In the genomic region with DNA sequence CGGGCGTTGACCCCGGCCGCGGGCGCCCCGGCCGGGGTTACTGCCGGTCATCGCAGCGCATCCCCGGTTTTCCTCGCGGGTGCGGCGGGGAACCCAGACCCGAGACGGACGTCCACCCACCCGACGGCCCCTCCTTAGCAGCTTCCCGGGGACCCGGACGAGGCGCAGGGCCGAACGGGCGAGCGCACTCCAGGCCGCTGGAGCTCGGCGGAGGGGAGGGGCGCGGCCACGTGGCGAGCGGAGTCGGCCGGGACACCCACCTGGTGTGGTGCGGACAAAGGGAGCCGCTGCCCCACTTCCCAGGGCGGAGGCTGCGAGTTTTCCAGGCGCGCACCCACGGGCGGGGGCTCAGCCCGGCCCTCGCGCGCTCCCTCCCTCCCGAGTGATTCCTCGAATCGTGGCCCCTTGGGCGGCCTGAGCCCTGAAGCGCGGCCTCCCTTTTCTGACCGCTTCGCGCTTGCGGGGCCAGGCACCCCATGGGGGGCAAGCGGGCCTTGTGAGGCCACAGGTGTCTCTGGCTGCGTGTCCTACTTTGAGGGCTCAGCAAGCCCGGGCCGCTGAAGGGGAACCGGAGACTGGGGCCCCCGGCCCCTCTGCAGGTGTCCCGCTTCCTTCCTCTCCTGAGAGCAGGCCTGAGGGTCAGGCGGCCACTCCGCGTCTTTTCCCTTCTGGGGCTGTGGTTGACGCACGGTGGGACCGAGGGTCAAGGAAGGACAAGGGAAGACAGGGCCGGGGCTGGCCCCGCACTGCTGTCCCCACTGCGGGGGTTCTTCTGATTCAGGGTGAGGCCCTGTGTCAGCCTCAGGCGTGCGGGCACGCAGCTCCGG, we compare ENCODE assay signal across 8 cellular contexts. TPM values are rescaled to one million over a fixed set of nuclear protein-coding genes. Genes with fewer than 3 reads are reported as not detected.
DNase-seq lines count a peak whose midpoint lies in the region; ATAC-seq and TF ChIP-seq lines count a peak whose summit lies in the region.

No MANE protein-coding gene starts in this region.

- H3K27ac Mint-ChIP-seq in activated CD8-positive, alpha-beta T cell treated with anti-CD3 and anti-CD28 coated beads, Interleukin-2, amount 10 ng/mL, durations not matched to agents 7 days and 5 days = peak overlapping the region; percentile 90

- H3K4me3 Mint-ChIP-seq in activated CD8-positive, alpha-beta T cell treated with anti-CD3 and anti-CD28 coated beads, Interleukin-2, amount 10 ng/mL, durations not matched to agents 7 days and 5 days = peak overlapping the region; percentile 83

- DNase-seq in CD1c-positive myeloid dendritic cell (ENCODE audit: extremely low spot score) (peak; percentile 13), heart right ventricle (no peak), skeletal muscle cell (ENCODE audit: low read depth) (no peak), glomerular visceral epithelial cell (ENCODE audit: extremely low spot score) (no peak), NCI-H446 treated with DMSO at 0.1 percent for 48 hours (lab: John Stamatoyannopoulos, UW) (no peak)
- DNase-seq in activated CD8-positive, alpha-beta T cell treated with anti-CD3 and anti-CD28 coated beads, Interleukin-2, amount 10 ng/mL, durations not matched to agents 7 days and 5 days = peak; percentile 38

- no peaks in the 10 kb centered on the region for H3K9me3 ChIP-seq in heart right ventricle

- 23 to 24% methylated on average over 69 to 81 of the region's 81 CpGs for WGBS in heart right ventricle, 2 donors

- peaks cover 13 to 53% (median 37%) of the 10 kb centered on the region in 9 donors for H3K4me1 ChIP-seq in heart right ventricle

- H3K36me3 ChIP-seq in heart right ventricle = peaks cover 0 to 22% (median 6%) of the 10 kb centered on the region in 9 donors

- H3K36me3 Mint-ChIP-seq in activated CD8-positive, alpha-beta T cell treated with anti-CD3 and anti-CD28 coated beads, Interleukin-2, amount 10 ng/mL, durations not matched to agents 7 days and 5 days (ENCODE audit: low read depth) = peaks cover 19% of the 10 kb centered on the region

- CTCF ChIA-PET in activated CD8-positive, alpha-beta T cell treated with anti-CD3 and anti-CD28 coated beads, Interleukin-2, amount 10 ng/mL, durations not matched to agents 7 days and 5 days (lab: Charles Lee) = interaction anchor here (0.7 to 1.4 kb wide), 4 partner anchors 23 to 68 kb away, joined by 3 to 6 read pairs (median 3); partner anchors contain the start of gene RAC3

- H3K9me3 Mint-ChIP-seq in activated CD8-positive, alpha-beta T cell treated with anti-CD3 and anti-CD28 coated beads, Interleukin-2, amount 10 ng/mL, durations not matched to agents 7 days and 5 days (ENCODE audit: insufficient read depth) = no peaks in the 10 kb centered on the region

- peak overlapping the region; percentile 33 to 93 (median 86) for H3K4me3 ChIP-seq in heart right ventricle
- peak overlapping the region; percentile 54 for H3K4me3 ChIP-seq in skeletal muscle cell (ENCODE audit: low read depth, low read length)

- peak overlapping the region; percentile 89 to 100 (median 95) for H3K27ac ChIP-seq in heart right ventricle

- peaks cover 28% of the 10 kb centered on the region for H3K4me1 Mint-ChIP-seq in activated CD8-positive, alpha-beta T cell treated with anti-CD3 and anti-CD28 coated beads, Interleukin-2, amount 10 ng/mL, durations not matched to agents 7 days and 5 days (ENCODE audit: low read depth)

- no peaks in the 10 kb centered on the region for H3K27me3 Mint-ChIP-seq in activated CD8-positive, alpha-beta T cell treated with anti-CD3 and anti-CD28 coated beads, Interleukin-2, amount 10 ng/mL, durations not matched to agents 7 days and 5 days (ENCODE audit: low read depth)

- ATAC-seq in GM19372 (IDR thresholded peaks at IDR 0.05; ENCODE audit: low read depth, unreplicated experiment) = peak; percentile 4
- ATAC-seq in HG03439 (IDR thresholded peaks at IDR 0.05; ENCODE audit: unreplicated experiment) = peak; percentile 21
- ATAC-seq in activated CD8-positive, alpha-beta T cell treated with anti-CD3 and anti-CD28 coated beads, Interleukin-2, amount 10 ng/mL, durations not matched to agents 7 days and 5 days = peak; percentile 6
- peak in 6 of 8 donors; percentile 1 to 4 (median 2) for ATAC-seq in heart right ventricle

- no peak for TF ChIP-seq CTCF in heart right ventricle (IDR thresholded peaks at IDR 0.05)

- intact Hi-C loops in heart right ventricle (cut with DNase I) = loop anchor here in 4 of 10 donors (1.0 to 5.0 kb wide), 3 partner anchors 47 to 62 kb away; partner anchors contain the start of genes DCXR (in 3 of the 4), GPS1 (in 1 of the 4) and RFNG (in 1 of the 4)

- H3K27me3 ChIP-seq in heart right ventricle = no peaks in the 10 kb centered on the region

- POLR2A ChIA-PET in activated CD8-positive, alpha-beta T cell treated with anti-CD3 and anti-CD28 coated beads, Interleukin-2, amount 10 ng/mL, durations not matched to agents 7 days and 5 days (lab: Charles Lee) = interaction anchor here (1.2 to 1.6 kb wide), 4 partner anchors 8 to 68 kb away, joined by 3 to 8 read pairs (median 6); partner anchors contain the start of gene RAC3

RNA-seq across cellular contexts. Expression of gene FASN, which starts 1.1 kb away (rescaled TPM):
- total RNA-seq in activated CD8-positive, alpha-beta T cell treated with anti-CD3 and anti-CD28 coated beads, Interleukin-2, amount 10 ng/mL, durations not matched to agents 7 days and 5 days = 100 to 1,000 TPM; 255 to 261 TPM
- 10 to 100 TPM in 8 of 10 donors, 1 to 10 TPM in 2; 9.0 to 62.4 (median 17.9) TPM for total RNA-seq in heart right ventricle
- polyA plus RNA-seq in heart right ventricle = 10 to 100 TPM; 34.4 to 58.4 TPM

RNA-seq across cellular contexts. Expression of gene DUS1L, which starts 33.5 kb away (rescaled TPM):
- total RNA-seq in activated CD8-positive, alpha-beta T cell treated with anti-CD3 and anti-CD28 coated beads, Interleukin-2, amount 10 ng/mL, durations not matched to agents 7 days and 5 days = 100 to 1,000 TPM; 126 to 127 TPM
- total RNA-seq in heart right ventricle = 10 to 100 TPM; 34.1 to 96.4 (median 43.1) TPM
- 100 to 1,000 TPM in 1 of 2 donors, 10 to 100 TPM in 1; 85.2 to 191 TPM for polyA plus RNA-seq in heart right ventricle

RNA-seq across cellular contexts. Expression of gene GPS1, which starts 47.5 kb away (rescaled TPM):
- total RNA-seq in activated CD8-positive, alpha-beta T cell treated with anti-CD3 and anti-CD28 coated beads, Interleukin-2, amount 10 ng/mL, durations not matched to agents 7 days and 5 days = 100 to 1,000 TPM in 1 of 2 experiments, 10 to 100 TPM in 1; 97.6 to 104 TPM
- total RNA-seq in heart right ventricle = 10 to 100 TPM; 68.9 to 96.6 (median 80.6) TPM
- 100 to 1,000 TPM; 102 to 183 TPM for polyA plus RNA-seq in heart right ventricle

RNA-seq across cellular contexts. Expression of gene RFNG, which starts 47.5 kb away (rescaled TPM):
- total RNA-seq in activated CD8-positive, alpha-beta T cell treated with anti-CD3 and anti-CD28 coated beads, Interleukin-2, amount 10 ng/mL, durations not matched to agents 7 days and 5 days = 10 to 100 TPM; 19.4 to 20.8 TPM
- 10 to 100 TPM; 13.9 to 24.9 (median 18.9) TPM for total RNA-seq in heart right ventricle
- polyA plus RNA-seq in heart right ventricle = 10 to 100 TPM; 29.3 to 30.1 TPM

Comparison
In these comparisons a context has a peak if more than half of its experiments do, and no peak if none do; other contexts are left out.
1. DNase-seq: peak in CD1c-positive myeloid dendritic cell (single experiment) and activated CD8-positive, alpha-beta T cell treated with anti-CD3 and anti-CD28 coated beads, Interleukin-2, amount 10 ng/mL, durations not matched to agents 7 days and 5 days (single experiment); none in heart right ventricle (0 of 2), skeletal muscle cell (single experiment), glomerular visceral epithelial cell (single experiment) and NCI-H446 treated with DMSO at 0.1 percent for 48 hours (single experiment).
2. RNA of gene FASN, which starts 1.1 kb away (total RNA-seq): 255 to 261 TPM in activated CD8-positive, alpha-beta T cell treated with anti-CD3 and anti-CD28 coated beads, Interleukin-2, amount 10 ng/mL, durations not matched to agents 7 days and 5 days; 9.0 to 62.4 TPM in heart right ventricle; every median in the first group is over 4 times any median in the second.
3. Peak in every context shown above with its lines, with median percentiles within 50 percentile points of each other: ATAC-seq.